ENCODE assay signal across 30 cellular contexts in genomic region chr16:4060823-4061222, GRCh38. TPM values are rescaled to one million over a fixed set of nuclear protein-coding genes. Genes with fewer than 3 reads are reported as not detected.
DNase-seq lines count a peak whose midpoint lies in the region; ATAC-seq, FAIRE-seq and TF ChIP-seq lines count a peak whose summit lies in the region.
"Had no signal": no experiment of that assay in that cellular context is flagged by ENCODE, and none has a peak within 500 bp of the region (broad histone marks: within the 10 kb centered on the region; RNA-seq: fewer than 3 reads in every experiment).

No MANE protein-coding gene starts in this region.

- POLR2A ChIA-PET in A549 (lab: Yijun Ruan, JAX), result no interaction called here
- POLR2A ChIA-PET in T-cell (lab: Charles Lee), result interaction anchor here in 1 of 2 donors (0.8 kb wide), 1 partner anchor 10 kb away, joined by 3 read pairs; no protein-coding TSS in a partner anchor

- no peak overlapping the region for H3K4me3 ChIP-seq in A549
- H3K4me3 ChIP-seq: SK-N-MC, tibial artery, vagina had no signal

- H3K9me3 Mint-ChIP-seq in T-cell, result peaks cover 13 to 39% (median 16%) of the 10 kb centered on the region in 3 donors
- H3K9me3 Mint-ChIP-seq in endothelial cell (ENCODE audit: unreplicated experiment), result peaks cover 5% of the 10 kb centered on the region

- no peak for TF ChIP-seq POLR2A in A549 (IDR thresholded peaks at IDR 0.05; ENCODE audit: low read length)

- peaks cover 23 to 42% (median 38%) of the 10 kb centered on the region in 3 donors for H3K4me1 Mint-ChIP-seq in T-cell
- H3K4me1 Mint-ChIP-seq in endothelial cell (ENCODE audit: unreplicated experiment), result no peaks in the 10 kb centered on the region
- H3K4me1 Mint-ChIP-seq: mesothelial cell of epicardium had no signal

- H3K4me3 Mint-ChIP-seq in T-cell, result no peak overlapping the region
- no peak overlapping the region for H3K4me3 Mint-ChIP-seq in endothelial cell (ENCODE audit: unreplicated experiment)
- H3K4me3 Mint-ChIP-seq: H9; mesothelial cell of epicardium; T-helper 1 cell treated with Interleukin-12 subunit alpha and Interleukin-12 subunit beta and Interleukin-4 antibody, amounts not matched to agents 30 μg/mL and 1 μg/mL, for 36 hours had no signal

- TF ChIP-seq RAD21 in A549 (conservative IDR thresholded peaks at IDR 0.05 in 1 of 2, IDR thresholded peaks at IDR 0.05 in 1 of 2), result no peak

- no peak overlapping the region for H3K4me2 ChIP-seq in A549

- no peak for TF ChIP-seq EP300 in A549 (IDR thresholded peaks at IDR 0.05)

- H3K9me3 ChIP-seq in A549, result peaks cover 36% of the 10 kb centered on the region
- H3K9me3 ChIP-seq: BE2C, neutrophil had no signal

- no peak overlapping the region for H3K27ac ChIP-seq in A549
- H3K27ac ChIP-seq: neutrophil, SK-N-MC, tibial artery, vagina had no signal

- no peak for DNase-seq in A549 (ENCODE audit: low read depth in 1 of 2, low spot score in 1 of 2)
- peak; percentile 26 for DNase-seq in EH (ENCODE audit: low read depth)
- DNase-seq in T-cell, result no peak
- peak; percentile 43 for DNase-seq in iris pigment epithelial cell (ENCODE audit: low read depth)
- DNase-seq in NCI-H2107 (lab: John Stamatoyannopoulos, UW), result no peak
- no peak for DNase-seq in endothelial cell (ENCODE audit: low spot score)
- no peak for DNase-seq in AG08395 (ENCODE audit: low spot score)
- DNase-seq: ACHN; activated CD4-positive, alpha-beta T cell treated with anti-CD3 and anti-CD28 coated beads, Interleukin-2, amount 50 U/mL, for 4 hours; activated CD8-positive, alpha-beta memory T cell treated with anti-CD3 and anti-CD28 coated beads, Interleukin-2, amount 50 U/mL, for 48 hours; anterior cingulate cortex; BE2C; effector CD8-positive, alpha-beta T cell; glutamatergic neuron; H9; kidney; posterior cingulate gyrus; right cardiac atrium; stimulated activated CD4-positive, alpha-beta T cell treated with anti-CD3 and anti-CD28 coated beads, Interleukin-2, amount 100 ng/mL, for 48 hours; tibial artery had no signal

- ATAC-seq in A549 (no peak), T-cell (replicated peaks in 1 of 4) (no peak), GM19351 (IDR thresholded peaks at IDR 0.05; ENCODE audit: unreplicated experiment) (no peak)
- ATAC-seq: activated CD4-positive, CD25-positive, alpha-beta regulatory T cell treated with anti-CD3 and anti-CD28 coated beads, Interleukin-2, amount 50 U/mL, for 24 hours had no signal

- CTCF ChIA-PET in A549 (lab: Yijun Ruan, JAX) (interaction anchor here (1.1 to 1.3 kb wide), 2 partner anchors 78 to 192 kb away, joined by 3 read pairs; no protein-coding TSS in a partner anchor), T-cell (lab: Charles Lee) (interaction anchor here in 1 of 2 donors (0.7 to 1.1 kb wide), 2 partner anchors 116 to 193 kb away, joined by 3 read pairs; no protein-coding TSS in a partner anchor)

- H3K27ac Mint-ChIP-seq in T-cell (peak overlapping the region; percentile 23 to 83), endothelial cell (ENCODE audit: unreplicated experiment) (no peak overlapping the region)
- H3K27ac Mint-ChIP-seq: activated T-helper 2 cell treated with anti-CD3 and anti-CD28 coated beads, Interferon-gamma antibody, Interleukin-2, Interleukin-4, amounts not matched to agents 10 μg/mL and 5 μg/mL and 100 μg/mL, durations not matched to agents 14 hours and 24 hours and 36 hours; mesothelial cell of epicardium had no signal

- no peaks in the 10 kb centered on the region for H3K27me3 Mint-ChIP-seq in T-cell
- H3K27me3 Mint-ChIP-seq in endothelial cell (ENCODE audit: unreplicated experiment), result no peaks in the 10 kb centered on the region

- TF ChIP-seq CTCF in A549 (IDR thresholded peaks at IDR 0.05) (no peak), endothelial cell (IDR thresholded peaks at IDR 0.05; ENCODE audit: unreplicated experiment) (no peak)

- no peaks in the 10 kb centered on the region for H3K4me1 ChIP-seq in A549
- H3K4me1 ChIP-seq: BE2C, vagina had no signal

- H3K36me3 Mint-ChIP-seq in T-cell (peaks cover 25% of the 10 kb centered on the region), endothelial cell (ENCODE audit: low read depth, unreplicated experiment) (no peaks in the 10 kb centered on the region)

- no peak for FAIRE-seq in A549 (lab: Jason Lieb, UNC)
- FAIRE-seq: bronchial epithelial cell, colon, kidney had no signal

TF ChIP-seq in A549, 52 proteins besides CTCF, POLR2A, EP300 and RAD21:
- no peak for TF ChIP-seq RFX5 (IDR thresholded peaks at IDR 0.05)
- TF ChIP-seq MAFK (IDR thresholded peaks at IDR 0.05; ENCODE audit: partially characterized antibody), result peak; percentile 16
- TF ChIP-seq NFE2L2 (conservative IDR thresholded peaks at IDR 0.05; ENCODE audit: low read length), result 0 out of 2 replicates have a peak, but pooled peaks have one; percentile 19
- no peak for TF ChIP-seq FOSL2 (IDR thresholded peaks at IDR 0.05)
- TF ChIP-seq FOSL2 (CRISPR knock-in tag; IDR thresholded peaks at IDR 0.05), result peak; percentile 39

RNA-seq across cellular contexts. Expression of gene ADCY9, which starts 55.4 kb away (rescaled TPM):
- polyA plus RNA-seq in A549 (2011; rRNA removed) (6.2 and 6.9 TPM in 2 replicates), A549 (2017; fragmentation: RNase III; extraction: RNeasy Plus Mini Kit Qiagen cat#74134 plus additional on column Dnase treatment) (7.6 to 9.4 TPM (median 8.7 TPM) in 3 replicates)
- polyA plus RNA-seq in A549 (2012; cell fraction: cytosol; rRNA removed), result 6.0 and 10.4 TPM in 2 replicates
- polyA plus RNA-seq in A549 (2012; cell fraction: nucleus; rRNA removed), result 17.4 and 20.0 TPM in 2 replicates
- polyA minus RNA-seq in A549 (2011; rRNA and poly(A)+ RNA removed), result 13.4 and 15.3 TPM in 2 replicates
- total RNA-seq in T-cell (10 to 100 TPM in 4 of 5 donors, 1 to 10 TPM in 1; 7.9 to 15.7 (median 11.6) TPM), endothelial cell (ENCODE audit: unreplicated experiment) (3.3 TPM)

Comparison
In these comparisons a context has a peak if more than half of its experiments do, and no peak if none do; other contexts are left out.
1. DNase-seq: peak in EH (single experiment) and iris pigment epithelial cell (single experiment); none in A549 (0 of 2), T-cell (0 of 34), NCI-H2107 (single experiment), endothelial cell (single experiment) and AG08395 (single experiment).